ENCODE assay signal across 18 cellular contexts in the genomic region with DNA sequence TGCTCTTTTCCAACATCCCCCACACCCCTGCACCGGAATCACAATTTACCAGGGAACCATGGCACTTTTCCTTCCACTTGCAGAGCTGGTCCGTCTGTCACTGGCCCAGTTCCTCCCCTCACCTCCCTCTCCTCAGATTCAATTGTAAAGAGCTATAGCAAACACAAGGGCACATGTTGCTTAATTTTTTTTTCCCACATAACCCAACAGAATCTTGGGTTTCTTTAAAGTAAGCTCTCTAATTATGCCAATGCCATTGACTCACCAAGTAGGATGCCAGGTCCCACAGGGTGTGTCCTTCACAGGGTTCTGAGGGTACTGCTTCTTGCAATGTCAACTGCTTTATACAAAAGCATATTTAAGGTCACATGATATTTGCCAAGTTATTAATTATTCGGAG.
"Had no signal": no experiment of that assay in that cellular context is flagged by ENCODE, and none has a peak within 500 bp of the region (broad histone marks: within the 10 kb centered on the region; RNA-seq: fewer than 3 reads in every experiment).

No MANE protein-coding gene starts in this region.

- H3K36me3 ChIP-seq: esophagus muscularis mucosa, left ventricle myocardium inferior, lower lobe of right lung, neural progenitor cell, pancreas, stomach, thoracic aorta, transverse colon had no signal

- H3K4me1 ChIP-seq: foreskin keratinocyte, lower lobe of right lung, pancreas, transverse colon had no signal

- ATAC-seq: foreskin keratinocyte, natural killer cell, sciatic nerve had no signal

- DNase-seq: effector memory CD4-positive, alpha-beta T cell; foreskin keratinocyte; immature natural killer cell; left ventricle myocardium inferior; lower lobe of right lung; natural killer cell; occipital lobe; pancreas; retina; stimulated activated naive CD4-positive, alpha-beta T cell; stomach; substantia nigra; transverse colon had no signal

- H3K27ac ChIP-seq: esophagus muscularis mucosa, foreskin keratinocyte, left ventricle myocardium inferior, lower lobe of right lung, neural progenitor cell, pancreas, skin epidermis, stomach, thoracic aorta, transverse colon had no signal

- H3K27me3 ChIP-seq: esophagus muscularis mucosa, neural progenitor cell, pancreas, stomach had no signal

- H3K9me3 ChIP-seq: esophagus muscularis mucosa, left ventricle myocardium inferior, lower lobe of right lung, pancreas, stomach, thoracic aorta, transverse colon had no signal

- H3K4me3 ChIP-seq: esophagus muscularis mucosa, left ventricle myocardium inferior, lower lobe of right lung, neural progenitor cell, pancreas, skin epidermis, stomach, thoracic aorta, transverse colon had no signal
